8 cellular contexts compared by ENCODE assay signal in genomic region chr11:102451693-102452460, GRCh38.
DNase-seq lines count a peak whose midpoint lies in the region; ATAC-seq lines count a peak whose summit lies in the region.

No MANE protein-coding gene starts in this region.

- no peaks in the 10 kb centered on the region for H3K27me3 ChIP-seq in BLaER1
- no peaks in the 10 kb centered on the region for H3K27me3 ChIP-seq in muscle layer of colon (ENCODE audit: control insufficient read depth in 1 of 2, insufficient read depth in 2 of 2, low read length in 2 of 2)

- peak overlapping the region; percentile 82 for H3K4me2 ChIP-seq in BLaER1

- H3K4me3 ChIP-seq in BLaER1 (peak overlapping the region; percentile 94), muscle layer of colon (ENCODE audit: low read depth in 1 of 2, low read length in 2 of 2) (peak overlapping the region; percentile 76 to 78)

- DNase-seq in NCI-H82 treated with DMSO at 0.1 percent for 48 hours (lab: John Stamatoyannopoulos, UW; ENCODE audit: unreplicated experiment) (peak; percentile 30), epithelial cell of prostate (ENCODE audit: low read depth, low spot score) (no peak)
- DNase-seq in activated CD8-positive, alpha-beta memory T cell treated with anti-CD3 and anti-CD28 coated beads, Interleukin-2, amount 50 U/mL, for 1 hour (ENCODE audit: extremely low read depth): peak; percentile 42
- DNase-seq in stimulated activated CD8-positive, alpha-beta memory T cell treated with anti-CD3 and anti-CD28 coated beads, Interleukin-7, amount 100 ng/mL, for 4 hours (ENCODE audit: low read depth in 2 of 2): peak; percentile 43 to 66

- peak overlapping the region; percentile 98 for H3K27ac ChIP-seq in BLaER1
- H3K27ac ChIP-seq in epithelial cell of prostate: peak overlapping the region; percentile 70
- H3K27ac ChIP-seq in muscle layer of colon (ENCODE audit: low read depth, low read length): peak overlapping the region; percentile 98

- H3K9ac ChIP-seq in BLaER1 (peak overlapping the region; percentile 97), muscle layer of colon (ENCODE audit: low read length) (peak overlapping the region; percentile 52)

- H3K9me3 ChIP-seq in BLaER1 (no peaks in the 10 kb centered on the region), muscle layer of colon (ENCODE audit: low read length) (no peaks in the 10 kb centered on the region)

- H3K36me3 ChIP-seq in BLaER1: peaks cover 20% of the 10 kb centered on the region
- H3K36me3 ChIP-seq in muscle layer of colon (ENCODE audit: insufficient read depth, low read length): peaks cover 10% of the 10 kb centered on the region

- ATAC-seq in GM19035 (IDR thresholded peaks at IDR 0.05; ENCODE audit: unreplicated experiment) (peak; percentile 64), HG03354 (IDR thresholded peaks at IDR 0.05; ENCODE audit: poor library complexity, severe bottlenecking, unreplicated experiment) (peak; percentile 76)

- H4K20me1 ChIP-seq in BLaER1: peaks cover 47% of the 10 kb centered on the region

- peaks cover 61% of the 10 kb centered on the region for H3K4me1 ChIP-seq in BLaER1
- H3K4me1 ChIP-seq in muscle layer of colon (ENCODE audit: insufficient read depth, low read length): peaks cover 46% of the 10 kb centered on the region
